21 cellular contexts compared by ENCODE assay signal in the genomic region with DNA sequence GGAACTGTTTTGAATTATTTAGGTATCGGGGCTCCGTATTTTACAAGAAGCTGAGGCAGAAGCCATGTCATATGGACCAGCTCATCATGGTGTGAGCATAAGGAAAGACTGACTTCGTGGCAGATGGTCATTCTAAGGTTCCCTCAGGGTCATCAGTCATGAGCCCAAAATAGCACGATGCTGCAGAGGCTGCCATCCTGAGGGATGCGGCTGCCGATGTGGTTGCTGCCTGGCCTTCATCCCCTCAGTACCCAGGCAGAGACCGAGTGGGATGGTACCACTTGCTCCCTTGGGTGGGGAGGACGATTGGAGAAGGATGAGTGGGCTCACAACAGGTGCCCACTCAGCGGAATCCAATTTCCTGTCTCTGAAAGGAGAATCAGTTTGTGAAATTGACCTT.
A peak's percentile ranks its signal among the peaks of the same experiment; 100 is the strongest.
DNase-seq lines count a peak whose midpoint lies in the region; ATAC-seq, FAIRE-seq and TF ChIP-seq lines count a peak whose summit lies in the region.
"Had no signal": no experiment of that assay in that cellular context is flagged by ENCODE, and none has a peak within 500 bp of the region (broad histone marks: within the 10 kb centered on the region; RNA-seq: fewer than 3 reads in every experiment).

No MANE protein-coding gene starts in this region.

- peaks cover 67% of the 10 kb centered on the region for H3K4me1 Mint-ChIP-seq in glutamatergic neuron (ENCODE audit: low read depth, unreplicated experiment)
- H3K4me1 Mint-ChIP-seq: CD14-positive monocyte; CD4-positive, alpha-beta memory T cell had no signal

- H3K27me3 ChIP-seq in bronchial epithelial cell (ENCODE audit: control insufficient read depth, insufficient read depth, low read length), result no peaks in the 10 kb centered on the region
- H3K27me3 ChIP-seq: BLaER1 had no signal

- DNase-seq in G401 (ENCODE audit: low spot score), result peak; percentile 60
- no peak for DNase-seq in bronchial epithelial cell (ENCODE audit: low read depth)
- DNase-seq in glutamatergic neuron, result peak; percentile 52
- DNase-seq in urothelium cell line (ENCODE audit: low spot score), result no peak
- DNase-seq: 8988T; CD4-positive, alpha-beta memory T cell; DMS53; DND-41; EL; GOT3; H9 had no signal

- FAIRE-seq in bronchial epithelial cell (lab: Jason Lieb, UNC) (peak; percentile 87), urothelium cell line (lab: Jason Lieb, UNC) (peak; percentile 81)
- FAIRE-seq: G401.6, GM12891, GM18507, HepG2 had no signal

- in situ Hi-C loops in G401 (cut with HindIII; ENCODE audit: low sequenced_read_pairs), result no loop called here

- ATAC-seq in GM21423 (IDR thresholded peaks at IDR 0.05; ENCODE audit: unreplicated experiment), result no peak
- no peak for ATAC-seq in HG02885 (IDR thresholded peaks at IDR 0.05; ENCODE audit: poor library complexity, unreplicated experiment)
- ATAC-seq in GM19455 (IDR thresholded peaks at IDR 0.05; ENCODE audit: unreplicated experiment), result no peak
- ATAC-seq: HepG2 had no signal

- H3K36me3 Mint-ChIP-seq in glutamatergic neuron (ENCODE audit: unreplicated experiment), result no peaks in the 10 kb centered on the region
- H3K36me3 Mint-ChIP-seq: CD14-positive monocyte; CD4-positive, alpha-beta memory T cell; IgD-negative memory B cell had no signal

- H3K9me3 Mint-ChIP-seq in glutamatergic neuron (ENCODE audit: unreplicated experiment), result peaks cover 26% of the 10 kb centered on the region
- H3K9me3 Mint-ChIP-seq: CD4-positive, alpha-beta memory T cell; H9; IgD-negative memory B cell had no signal

- no peak for TF ChIP-seq CTCF in bronchial epithelial cell (IDR thresholded peaks at IDR 0.05; ENCODE audit: insufficient read depth, low read length, severe bottlenecking)
- no peak for TF ChIP-seq CTCF in glutamatergic neuron (IDR thresholded peaks at IDR 0.05; ENCODE audit: partially characterized antibody, unreplicated experiment)

- no peak overlapping the region for H3K4me3 ChIP-seq in bronchial epithelial cell (ENCODE audit: low read depth, low read length)
- H3K4me3 ChIP-seq: BLaER1 had no signal

- H3K27me3 Mint-ChIP-seq in glutamatergic neuron (ENCODE audit: unreplicated experiment), result peaks cover 25% of the 10 kb centered on the region

- H3K36me3 ChIP-seq in bronchial epithelial cell (ENCODE audit: control insufficient read depth, insufficient read depth, low read length), result no peaks in the 10 kb centered on the region
- H3K36me3 ChIP-seq: BLaER1 had no signal

- peak overlapping the region; percentile 98 for H3K27ac Mint-ChIP-seq in glutamatergic neuron (ENCODE audit: unreplicated experiment)
- H3K27ac Mint-ChIP-seq: CD4-positive, alpha-beta memory T cell; IgD-negative memory B cell had no signal

- peak overlapping the region; percentile 75 for H3K4me3 Mint-ChIP-seq in glutamatergic neuron (ENCODE audit: unreplicated experiment)
- H3K4me3 Mint-ChIP-seq: CD14-positive monocyte; CD4-positive, alpha-beta memory T cell; H9; IgD-negative memory B cell had no signal

Comparison
In these comparisons a context has a peak if more than half of its experiments do, and no peak if none do; other contexts are left out.
1. DNase-seq: peak in G401 (single experiment) and glutamatergic neuron (single experiment); none in bronchial epithelial cell (single experiment) and urothelium cell line (single experiment).